In genomic region chr16:84816485-84816884, GRCh38 we compare ENCODE assay signal across 32 cellular contexts. TPM values are rescaled to one million over a fixed set of nuclear protein-coding genes. Genes with fewer than 3 reads are reported as not detected.
"Had no signal": no experiment of that assay in that cellular context is flagged by ENCODE, and none has a peak within 500 bp of the region (broad histone marks: within the 10 kb centered on the region; RNA-seq: fewer than 3 reads in every experiment).

No MANE protein-coding gene starts in this region.

- H3K27me3 ChIP-seq: brain microvascular endothelial cell, breast epithelium had no signal

- DNase-seq: activated B cell treated with CpG ODN at 0.5 μM for 24 hours; activated CD4-positive, alpha-beta memory T cell treated with anti-CD3 and anti-CD28 coated beads, Interleukin-2, amount 10 ng/mL, durations not matched to agents 7 days and 5 days; activated CD4-positive, alpha-beta T cell treated with anti-CD3 and anti-CD28 coated beads for 48 hours; activated CD4-positive, alpha-beta T cell treated with anti-CD3 and anti-CD28 coated beads, Interleukin-2, amount 10 ng/mL, durations not matched to agents 7 days and 5 days; activated CD4-positive, alpha-beta T cell treated with anti-CD3 and anti-CD28 coated beads, Interleukin-2, amount 50 U/mL, for 48 hours; activated CD4-positive, CD25-positive, alpha-beta regulatory T cell treated with anti-CD3 and anti-CD28 coated beads, Interleukin-2, amount 50 U/mL, for 72 hours; activated CD8-positive, alpha-beta memory T cell treated with anti-CD3 and anti-CD28 coated beads for 24 hours; activated CD8-positive, alpha-beta memory T cell treated with anti-CD3 and anti-CD28 coated beads, Interleukin-2, amount 10 ng/mL, durations not matched to agents 7 days and 5 days; activated CD8-positive, alpha-beta memory T cell treated with anti-CD3 and anti-CD28 coated beads, Interleukin-2, amount 50 U/mL, for 48 hours; activated CD8-positive, alpha-beta T cell treated with anti-CD3 and anti-CD28 coated beads, Interleukin-2, amount 10 ng/mL, durations not matched to agents 7 days and 5 days; activated effector memory CD4-positive, alpha-beta T cell treated with Interleukin-2 at 50 U/mL for 16 hours; activated gamma-delta T cell; activated naive CD4-positive, alpha-beta T cell treated with anti-CD3 and anti-CD28 coated beads, Interleukin-2, amount 10 ng/mL, durations not matched to agents 7 days and 5 days; activated naive CD4-positive, alpha-beta T cell treated with Interleukin-2 at 50 U/mL for 16 hours; activated naive CD8-positive, alpha-beta T cell treated with anti-CD3 and anti-CD28 coated beads, Interleukin-2, amount 10 ng/mL, durations not matched to agents 7 days and 5 days; activated naive CD8-positive, alpha-beta T cell treated with anti-CD3 and anti-CD28 coated beads, Interleukin-2, amount 50 U/mL, for 24 hours; activated T-cell treated with anti-CD3 and anti-CD28 coated beads, Interleukin-2, amount 50 U/mL, for 24 hours; activated T-cell treated with anti-CD3 and anti-CD28 coated beads, Interleukin-2, amount 50 U/mL, for 48 hours; aorta; body of pancreas; brain microvascular endothelial cell; central memory CD4-positive, alpha-beta T cell; T-helper 1 cell; T-helper 2 cell; T-helper 9 cell had no signal

- H3K36me3 Mint-ChIP-seq: activated CD8-positive, alpha-beta memory T cell treated with anti-CD3 and anti-CD28 coated beads, Interleukin-2, amount 10 ng/mL, durations not matched to agents 7 days and 5 days; activated naive CD4-positive, alpha-beta T cell treated with anti-CD3 and anti-CD28 coated beads, Interleukin-2, amount 10 ng/mL, durations not matched to agents 7 days and 5 days; activated naive CD4-positive, alpha-beta T cell treated with anti-CD3 and anti-CD28 coated beads, Interleukin-2, amount 50 U/mL, for 24 hours; activated naive CD8-positive, alpha-beta T cell; activated naive CD8-positive, alpha-beta T cell treated with anti-CD3 and anti-CD28 coated beads, Interleukin-2, amount 10 ng/mL, durations not matched to agents 7 days and 5 days had no signal

- H3K4me1 ChIP-seq: breast epithelium had no signal

- H3K27ac Mint-ChIP-seq: activated B cell treated with CpG ODN at 0.5 μM for 24 hours; activated CD4-positive, alpha-beta memory T cell treated with anti-CD3 and anti-CD28 coated beads, Interleukin-2, amount 10 ng/mL, durations not matched to agents 7 days and 5 days; activated CD4-positive, alpha-beta T cell treated with anti-CD3 and anti-CD28 coated beads, Interleukin-2, amount 10 ng/mL, durations not matched to agents 7 days and 5 days; activated CD8-positive, alpha-beta memory T cell treated with anti-CD3 and anti-CD28 coated beads, Interleukin-2, amount 10 ng/mL, durations not matched to agents 7 days and 5 days; activated CD8-positive, alpha-beta T cell treated with anti-CD3 and anti-CD28 coated beads, Interleukin-2, amount 10 ng/mL, durations not matched to agents 7 days and 5 days; activated naive CD4-positive, alpha-beta T cell treated with anti-CD3 and anti-CD28 coated beads, Interleukin-2, amount 10 ng/mL, durations not matched to agents 7 days and 5 days; activated naive CD4-positive, alpha-beta T cell treated with anti-CD3 and anti-CD28 coated beads, Interleukin-2, amount 50 U/mL, for 24 hours; activated naive CD8-positive, alpha-beta T cell treated with anti-CD3 and anti-CD28 coated beads, Interleukin-2, amount 10 ng/mL, durations not matched to agents 7 days and 5 days; activated naive CD8-positive, alpha-beta T cell treated with anti-CD3 and anti-CD28 coated beads, Interleukin-2, amount 50 U/mL, for 24 hours; activated T-cell treated with anti-CD3 and anti-CD28 coated beads, Interleukin-2, amount 50 U/mL, for 24 hours; activated T-helper 2 cell treated with anti-CD3 and anti-CD28 coated beads, Interferon-gamma antibody, Interleukin-2, Interleukin-4, amounts not matched to agents 10 μg/mL and 5 μg/mL and 100 μg/mL, durations not matched to agents 14 hours and 24 hours and 36 hours; T-helper 1 cell treated with Interleukin-12 subunit alpha and Interleukin-12 subunit beta and Interleukin-4 antibody, amounts not matched to agents 30 μg/mL and 1 μg/mL, for 36 hours; T-helper 2 cell treated with Interferon-gamma antibody and Interleukin-4, amounts not matched to agents 5 μg/mL and 100 μg/mL, for 36 hours had no signal

- H3K4me3 Mint-ChIP-seq: activated B cell treated with CpG ODN at 0.5 μM for 24 hours; activated CD4-positive, alpha-beta memory T cell treated with anti-CD3 and anti-CD28 coated beads, Interleukin-2, amount 10 ng/mL, durations not matched to agents 7 days and 5 days; activated CD4-positive, alpha-beta T cell treated with anti-CD3 and anti-CD28 coated beads, Interleukin-2, amount 10 ng/mL, durations not matched to agents 7 days and 5 days; activated CD8-positive, alpha-beta memory T cell treated with anti-CD3 and anti-CD28 coated beads, Interleukin-2, amount 10 ng/mL, durations not matched to agents 7 days and 5 days; activated CD8-positive, alpha-beta T cell treated with anti-CD3 and anti-CD28 coated beads, Interleukin-2, amount 10 ng/mL, durations not matched to agents 7 days and 5 days; activated naive CD4-positive, alpha-beta T cell treated with anti-CD3 and anti-CD28 coated beads, Interleukin-2, amount 10 ng/mL, durations not matched to agents 7 days and 5 days; activated naive CD4-positive, alpha-beta T cell treated with anti-CD3 and anti-CD28 coated beads, Interleukin-2, amount 50 U/mL, for 24 hours; activated naive CD8-positive, alpha-beta T cell; activated naive CD8-positive, alpha-beta T cell treated with anti-CD3 and anti-CD28 coated beads, Interleukin-2, amount 10 ng/mL, durations not matched to agents 7 days and 5 days; activated naive CD8-positive, alpha-beta T cell treated with anti-CD3 and anti-CD28 coated beads, Interleukin-2, amount 50 U/mL, for 24 hours; activated T-cell treated with anti-CD3 and anti-CD28 coated beads, Interleukin-2, amount 50 U/mL, for 24 hours; T-helper 1 cell treated with Interleukin-12 subunit alpha and Interleukin-12 subunit beta and Interleukin-4 antibody, amounts not matched to agents 30 μg/mL and 1 μg/mL, for 36 hours; T-helper 2 cell treated with Interferon-gamma antibody and Interleukin-4, amounts not matched to agents 5 μg/mL and 100 μg/mL, for 36 hours had no signal

- H3K9me3 ChIP-seq: body of pancreas, breast epithelium had no signal

- H3K36me3 ChIP-seq: brain microvascular endothelial cell, breast epithelium had no signal

- H3K4me3 ChIP-seq: body of pancreas, breast epithelium had no signal

- H3K27me3 Mint-ChIP-seq: activated naive CD4-positive, alpha-beta T cell treated with anti-CD3 and anti-CD28 coated beads, Interleukin-2, amount 50 U/mL, for 24 hours; activated naive CD8-positive, alpha-beta T cell had no signal

- H3K9me3 Mint-ChIP-seq: activated B cell treated with CpG ODN at 0.5 μM for 24 hours; activated CD4-positive, alpha-beta memory T cell treated with anti-CD3 and anti-CD28 coated beads, Interleukin-2, amount 10 ng/mL, durations not matched to agents 7 days and 5 days; activated CD4-positive, alpha-beta T cell treated with anti-CD3 and anti-CD28 coated beads, Interleukin-2, amount 10 ng/mL, durations not matched to agents 7 days and 5 days; activated naive CD4-positive, alpha-beta T cell treated with anti-CD3 and anti-CD28 coated beads, Interleukin-2, amount 10 ng/mL, durations not matched to agents 7 days and 5 days; activated naive CD4-positive, alpha-beta T cell treated with anti-CD3 and anti-CD28 coated beads, Interleukin-2, amount 50 U/mL, for 24 hours; activated naive CD8-positive, alpha-beta T cell treated with anti-CD3 and anti-CD28 coated beads, Interleukin-2, amount 10 ng/mL, durations not matched to agents 7 days and 5 days; activated naive CD8-positive, alpha-beta T cell treated with anti-CD3 and anti-CD28 coated beads, Interleukin-2, amount 50 U/mL, for 24 hours; activated T-cell treated with anti-CD3 and anti-CD28 coated beads, Interleukin-2, amount 50 U/mL, for 24 hours; activated T-helper 2 cell treated with anti-CD3 and anti-CD28 coated beads, Interferon-gamma antibody, Interleukin-2, Interleukin-4, amounts not matched to agents 10 μg/mL and 5 μg/mL and 100 μg/mL, durations not matched to agents 14 hours and 24 hours and 36 hours; T-helper 1 cell treated with Interleukin-12 subunit alpha and Interleukin-12 subunit beta and Interleukin-4 antibody, amounts not matched to agents 30 μg/mL and 1 μg/mL, for 36 hours; T-helper 2 cell treated with Interferon-gamma antibody and Interleukin-4, amounts not matched to agents 5 μg/mL and 100 μg/mL, for 36 hours had no signal

- ATAC-seq: activated CD8-positive, alpha-beta memory T cell treated with anti-CD3 and anti-CD28 coated beads, Interleukin-2, amount 10 ng/mL, durations not matched to agents 7 days and 5 days; activated CD8-positive, alpha-beta T cell treated with anti-CD3 and anti-CD28 coated beads, Interleukin-2, amount 10 ng/mL, durations not matched to agents 7 days and 5 days; activated naive CD8-positive, alpha-beta T cell treated with anti-CD3 and anti-CD28 coated beads, Interleukin-2, amount 50 U/mL, for 24 hours; body of pancreas had no signal

- H3K27ac ChIP-seq: body of pancreas, brain microvascular endothelial cell, breast epithelium, VCaP had no signal

RNA-seq across cellular contexts. Expression of gene CRISPLD2, which starts 3.3 kb away (rescaled TPM):
- total RNA-seq: activated B cell treated with CpG ODN at 0.5 μM for 24 hours; activated CD8-positive, alpha-beta memory T cell treated with anti-CD3 and anti-CD28 coated beads, Interleukin-2, amount 10 ng/mL, durations not matched to agents 7 days and 5 days; activated CD8-positive, alpha-beta T cell treated with anti-CD3 and anti-CD28 coated beads, Interleukin-2, amount 10 ng/mL, durations not matched to agents 7 days and 5 days had no signal
